8 cellular contexts compared by ENCODE assay signal in genomic region chr2:120312861-120313694, GRCh38. TPM values are rescaled to one million over a fixed set of nuclear protein-coding genes. Genes with fewer than 3 reads are reported as not detected.
DNase-seq lines count a peak whose midpoint lies in the region; ATAC-seq and TF ChIP-seq lines count a peak whose summit lies in the region.

No MANE protein-coding gene starts in this region.

- intact Hi-C loops in A673 (cut with micrococcal nuclease; ENCODE audit: unreplicated experiment), result loop anchor here (2.0 to 5.0 kb wide), 4 partner anchors 60 to 610 kb away; partner anchors contain the start of gene RALB
- intact Hi-C loops in OCI-LY7 (cut with micrococcal nuclease; ENCODE audit: unreplicated experiment), result loop anchor here (1.0 to 5.0 kb wide), 7 partner anchors 58 to 611 kb away; partner anchors contain the start of gene EPB41L5

- peak overlapping the region; percentile 9 for H3K9ac ChIP-seq in mucosa of stomach (ENCODE audit: low read length)

- H3K36me3 ChIP-seq in A673 (ENCODE audit: insufficient read depth, low read length, poor library complexity, severe bottlenecking) (no peaks in the 10 kb centered on the region), OCI-LY7 (ENCODE audit: insufficient read depth, low read length) (no peaks in the 10 kb centered on the region), mucosa of stomach (ENCODE audit: control insufficient read depth, insufficient read depth, low read length) (no peaks in the 10 kb centered on the region)

- CTCF ChIA-PET in A673 (lab: Charles Lee) (interaction anchor here (0.5 to 1.1 kb wide), 8 partner anchors 33 to 772 kb away, joined by 3 to 12 read pairs (median 3); partner anchors contain the start of gene INHBB), OCI-LY7 (lab: Charles Lee; ENCODE audit: unreplicated experiment) (interaction anchor here (0.6 to 0.9 kb wide), 2 partner anchors 11 to 269 kb away, joined by 3 read pairs; no protein-coding TSS in a partner anchor)

- H3K27ac ChIP-seq in A673 (ENCODE audit: low read depth, low read length, poor library complexity, severe bottlenecking), result no peak overlapping the region
- no peak overlapping the region for H3K27ac ChIP-seq in OCI-LY7 (ENCODE audit: low read depth, low read length, poor library complexity, severe bottlenecking)

- peak overlapping the region; percentile 50 for H3K4me3 ChIP-seq in A673 (ENCODE audit: low read depth, low read length, poor library complexity, severe bottlenecking)
- H3K4me3 ChIP-seq in OCI-LY7 (ENCODE audit: low read depth, low read length, poor library complexity, severe bottlenecking), result no peak overlapping the region
- peak overlapping the region; percentile 6 for H3K4me3 ChIP-seq in mucosa of stomach (ENCODE audit: low read length)

- H4K20me1 ChIP-seq in OCI-LY7 (ENCODE audit: insufficient read depth, low read length), result no peaks in the 10 kb centered on the region

- POLR2A ChIA-PET in A673 (lab: Charles Lee; ENCODE audit: low non-redundant PET) (no interaction called here), OCI-LY7 (lab: Charles Lee) (interaction anchor here (0.7 to 1.6 kb wide), 6 partner anchors 13 to 137 kb away, joined by 3 to 6 read pairs (median 3); partner anchors contain the start of gene TMEM185B)

- no peaks in the 10 kb centered on the region for H3K27me3 ChIP-seq in A673 (replicated peaks; ENCODE audit: insufficient read depth, low read depth, low read length, poor library complexity)
- no peaks in the 10 kb centered on the region for H3K27me3 ChIP-seq in mucosa of stomach (ENCODE audit: control insufficient read depth, insufficient read depth, low read length)

- H3K4me1 ChIP-seq in A673 (ENCODE audit: insufficient read depth, low read length, poor library complexity, severe bottlenecking) (no peaks in the 10 kb centered on the region), OCI-LY7 (ENCODE audit: insufficient read depth, low read length, poor library complexity, severe bottlenecking) (peaks cover 26% of the 10 kb centered on the region), mucosa of stomach (ENCODE audit: control insufficient read depth, insufficient read depth, low read length) (peaks cover 10% of the 10 kb centered on the region)

- peak overlapping the region; percentile 53 for H3K4me2 ChIP-seq in OCI-LY7 (ENCODE audit: low read length)

- peak; percentile 76 for ATAC-seq in GM18511 (IDR thresholded peaks at IDR 0.05; ENCODE audit: unreplicated experiment)

- H3K9me3 ChIP-seq in A673 (ENCODE audit: low read depth, low read length, poor library complexity, severe bottlenecking) (no peaks in the 10 kb centered on the region), OCI-LY7 (ENCODE audit: low read length) (no peaks in the 10 kb centered on the region), mucosa of stomach (ENCODE audit: control insufficient read depth, low read length) (no peaks in the 10 kb centered on the region)

- peak; percentile 94 for TF ChIP-seq CTCF in A673 (conservative IDR thresholded peaks at IDR 0.05; ENCODE audit: low read depth, low read length)
- peak; percentile 92 for TF ChIP-seq CTCF in OCI-LY7 (conservative IDR thresholded peaks at IDR 0.05; ENCODE audit: low read length)

- no peaks in the 10 kb centered on the region for H3K79me2 ChIP-seq in OCI-LY7 (ENCODE audit: insufficient read depth, low read depth, low read length)

- DNase-seq in A673 (ENCODE audit: low spot score) (peak; percentile 85), HT1080 (ENCODE audit: low read depth) (peak; percentile 74), OCI-LY7 (ENCODE audit: low spot score) (peak; percentile 77), activated T-cell treated with anti-CD3 and anti-CD28 coated beads for 48 hours (ENCODE audit: low read depth) (peak; percentile 74), erythroblast (lab: John Stamatoyannopoulos, UW) (peak; percentile 66 to 77)
- peak; percentile 62 to 72 for DNase-seq in stimulated activated CD8-positive, alpha-beta memory T cell treated with anti-CD3 and anti-CD28 coated beads, Interleukin-2, amount 100 ng/mL, for 48 hours (ENCODE audit: low read depth in 2 of 2)

- no peak for TF ChIP-seq POLR2A in erythroblast (IDR thresholded peaks at IDR 0.05; ENCODE audit: low read length)

- H2AFZ ChIP-seq in OCI-LY7 (ENCODE audit: low read length), result no peak overlapping the region; the same call in 1 of the 2 replicates

- H3K9me2 ChIP-seq in OCI-LY7 (ENCODE audit: insufficient read depth, low read length), result no peaks in the 10 kb centered on the region

- BruUV-seq in A673 (replicated peaks; lab: Mats Ljungman, UMichigan) (no TSS peak), OCI-LY7 (replicated peaks; lab: Mats Ljungman, UMichigan) (no TSS peak)

RNA-seq across cellular contexts. Expression of gene INHBB, which starts 32.9 kb away (rescaled TPM):
- total RNA-seq in A673 (2021), result 0.09 TPM in 2 replicates
- 1.8 and 2.2 TPM in 2 replicates for total RNA-seq in HT1080 (2014; rRNA removed; shearing (Covaris generic))
- polyA plus RNA-seq in HT1080 (2015; cell fraction: cytosol; rRNA removed), result 2.9 and 3.2 TPM in 2 replicates
- 3.2 and 4.9 TPM in 2 replicates for polyA plus RNA-seq in HT1080 (2015; cell fraction: nucleus; rRNA removed)
- total RNA-seq in OCI-LY7 (2014; rRNA removed; shearing (Covaris generic)), result not detected in 2 replicates
- total RNA-seq in OCI-LY7 (2022), result not detected in 2 replicates
